24 cellular contexts compared by ENCODE assay signal in the genomic region with DNA sequence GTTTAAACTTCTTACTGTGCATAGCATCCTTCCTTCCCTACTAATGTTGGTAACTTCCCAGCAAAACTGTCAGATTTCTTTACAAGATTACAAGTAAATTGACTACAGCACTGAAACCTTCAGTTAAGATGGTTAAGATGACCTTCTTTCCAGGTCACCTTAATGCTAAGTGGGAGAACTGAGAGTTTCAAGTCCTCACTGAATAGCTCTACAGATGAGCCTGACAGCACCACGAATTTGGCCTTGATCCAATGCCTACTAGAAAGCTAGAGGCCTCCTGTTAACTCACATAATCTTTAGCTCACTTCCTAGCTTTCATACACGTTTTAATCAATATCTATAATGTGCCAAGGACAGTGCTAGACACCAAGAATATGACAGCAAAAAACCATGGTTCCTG.
DNase-seq lines count a peak whose midpoint lies in the region; ATAC-seq and TF ChIP-seq lines count a peak whose summit lies in the region.
"Had no signal": no experiment of that assay in that cellular context is flagged by ENCODE, and none has a peak within 500 bp of the region (broad histone marks: within the 10 kb centered on the region; RNA-seq: fewer than 3 reads in every experiment).

No MANE protein-coding gene starts in this region.

- H3K36me3 ChIP-seq in adrenal gland (replicated peaks in 1 of 2) = no peaks in the 10 kb centered on the region
- H3K36me3 ChIP-seq: ascending aorta, MG63, vagina had no signal

- H3K9me3 ChIP-seq in adrenal gland (replicated peaks in 1 of 3) = no peaks in the 10 kb centered on the region
- H3K9me3 ChIP-seq: ascending aorta, MG63, testis, vagina had no signal

- H3K27ac ChIP-seq in adrenal gland = no peak overlapping the region
- H3K27ac ChIP-seq: ascending aorta, testis, vagina had no signal

- no peak for TF ChIP-seq POLR2A in adrenal gland (IDR thresholded peaks at IDR 0.05)

- intact Hi-C loops in adrenal gland (cut with DNase I) = no loop called here

- no peak overlapping the region for H3K4me3 ChIP-seq in adrenal gland
- H3K4me3 ChIP-seq: ascending aorta, K562, MG63, testis, vagina had no signal

- 17 to 33% (median 20%) methylated on average over 2 of the region's 2 CpGs for WGBS in adrenal gland, 4 donors

- DNase-seq in occipital lobe (lab: John Stamatoyannopoulos, UW) = no peak
- DNase-seq in C1 segment of cervical spinal cord (lab: John Stamatoyannopoulos, UW) = no peak
- DNase-seq in adrenal gland = no peak
- DNase-seq: activated CD4-positive, alpha-beta T cell treated with anti-CD3 and anti-CD28 coated beads for 4 hours; activated naive CD4-positive, alpha-beta T cell treated with anti-CD3 and anti-CD28 coated beads, Interleukin-2, amount 50 U/mL, for 16 hours; central memory CD4-positive, alpha-beta T cell; EL; HCEC 1CT; left cardiac atrium; mesenchymal stem cell; MG63; NCI-H1436 treated with DMSO at 0.1 percent for 48 hours; nucleus accumbens; small intestine; stimulated activated naive CD4-positive, alpha-beta T cell; testis had no signal

- no peaks in the 10 kb centered on the region for H3K27me3 ChIP-seq in adrenal gland
- H3K27me3 ChIP-seq: ascending aorta, MG63, testis, vagina had no signal

- H3K4me1 ChIP-seq in adrenal gland (replicated peaks in 1 of 2) = no peaks in the 10 kb centered on the region
- H3K4me1 ChIP-seq: ascending aorta, testis, vagina had no signal

- ATAC-seq in GM18511 (IDR thresholded peaks at IDR 0.05; ENCODE audit: unreplicated experiment) (peak; percentile 91), GM19324 (IDR thresholded peaks at IDR 0.05; ENCODE audit: low FRiP score, unreplicated experiment) (peak; percentile 70), HG02678 (IDR thresholded peaks at IDR 0.05; ENCODE audit: unreplicated experiment) (peak; percentile 80), HG03469 (IDR thresholded peaks at IDR 0.05; ENCODE audit: unreplicated experiment) (peak; percentile 63), HG02884 (IDR thresholded peaks at IDR 0.05; ENCODE audit: unreplicated experiment) (no peak)
- ATAC-seq: K562, left cardiac atrium had no signal

- TF ChIP-seq CTCF in adrenal gland (IDR thresholded peaks at IDR 0.05) = no peak
